In genomic region chr2:237472187-237472712, GRCh38 we compare ENCODE assay signal across 15 cellular contexts. TPM values are rescaled to one million over a fixed set of nuclear protein-coding genes. Genes with fewer than 3 reads are reported as not detected.
A peak's percentile ranks its signal among the peaks of the same experiment; 100 is the strongest.
DNase-seq lines count a peak whose midpoint lies in the region; ATAC-seq and TF ChIP-seq lines count a peak whose summit lies in the region.
"Had no signal": no experiment of that assay in that cellular context is flagged by ENCODE, and none has a peak within 500 bp of the region (broad histone marks: within the 10 kb centered on the region; RNA-seq: fewer than 3 reads in every experiment).

No MANE protein-coding gene starts in this region.

- intact Hi-C loops in prostate gland (cut with DNase I) (loop anchor here (5.0 kb wide), 2 partner anchors 315 to 350 kb away; no protein-coding TSS in a partner anchor), head of caudate nucleus (cut with DNase I) (no loop called here)

- in situ Hi-C loops in GM23248 (cut with MboI) = no loop called here

- H3K4me1 ChIP-seq in ACC112 (ENCODE audit: control insufficient read depth, insufficient read depth, low read length, unreplicated experiment) (peaks cover 39% of the 10 kb centered on the region), GM23248 (ENCODE audit: insufficient read depth) (peaks cover 21% of the 10 kb centered on the region), gastroesophageal sphincter (peaks cover 0 to 44% (median 10%) of the 10 kb centered on the region in 3 donors), prostate gland (replicated peaks) (peaks cover 2% of the 10 kb centered on the region)

- H3K36me3 ChIP-seq in ACC112 (ENCODE audit: insufficient read depth, low read length) (no peaks in the 10 kb centered on the region), GM23248 (ENCODE audit: low read depth) (no peaks in the 10 kb centered on the region), gastroesophageal sphincter (no peaks in the 10 kb centered on the region), prostate gland (no peaks in the 10 kb centered on the region)
- H3K36me3 ChIP-seq: breast epithelium had no signal

- H3K9me2 ChIP-seq in GM23248 (ENCODE audit: insufficient read depth) = no peaks in the 10 kb centered on the region

- no peak for TF ChIP-seq CTCF in gastroesophageal sphincter (IDR thresholded peaks at IDR 0.05)
- TF ChIP-seq CTCF in prostate gland (IDR thresholded peaks at IDR 0.05) = no peak

- H3K79me2 ChIP-seq in ACC112 (ENCODE audit: control insufficient read depth, insufficient read depth, low read length, unreplicated experiment) = no peaks in the 10 kb centered on the region
- no peaks in the 10 kb centered on the region for H3K79me2 ChIP-seq in GM23248 (ENCODE audit: insufficient read depth)

- peaks cover 12% of the 10 kb centered on the region; the same call in 1 of the 2 replicates for H3F3A ChIP-seq in GM23248 (ENCODE audit: insufficient read depth)

- DNase-seq in GM23248 = no peak
- no peak for DNase-seq in prostate gland (ENCODE audit: low spot score)
- no peak for DNase-seq in head of caudate nucleus
- no peak for DNase-seq in kidney glomerular epithelial cell (lab: John Stamatoyannopoulos, UW)
- DNase-seq in DMS53 (lab: John Stamatoyannopoulos, UW) = no peak
- DNase-seq: cortex of kidney, NCI-H2107, T-helper 2 cell had no signal

- ATAC-seq in gastroesophageal sphincter = no peak
- ATAC-seq: activated T-helper 17 cell treated with anti-CD3 and anti-CD28 coated beads, Interleukin-2, amount 50 U/mL, for 72 hours had no signal

- no peak for TF ChIP-seq EP300 in gastroesophageal sphincter (IDR thresholded peaks at IDR 0.05)

- TF ChIP-seq POLR2A in gastroesophageal sphincter (IDR thresholded peaks at IDR 0.05) = no peak
- no peak for TF ChIP-seq POLR2A in prostate gland (IDR thresholded peaks at IDR 0.05)

- H2AFZ ChIP-seq in ACC112 (ENCODE audit: low read length, unreplicated experiment) = no peak overlapping the region
- H2AFZ ChIP-seq in GM23248 = no peak overlapping the region

- 0 out of 2 replicates have a peak overlapping the region, but pooled peaks have one; percentile 54 for H3K9ac ChIP-seq in GM23248

- H3K9me3 ChIP-seq in GM23248 (ENCODE audit: low read depth) (no peaks in the 10 kb centered on the region), gastroesophageal sphincter (no peaks in the 10 kb centered on the region), prostate gland (no peaks in the 10 kb centered on the region)
- H3K9me3 ChIP-seq: breast epithelium had no signal

- H3K4me2 ChIP-seq in GM23248 (ENCODE audit: unreplicated experiment) = no peak overlapping the region

- H3K27me3 ChIP-seq in ACC112 (ENCODE audit: insufficient read depth, low read length) (no peaks in the 10 kb centered on the region), GM23248 (replicated peaks; ENCODE audit: insufficient read depth) (no peaks in the 10 kb centered on the region), gastroesophageal sphincter (no peaks in the 10 kb centered on the region), prostate gland (replicated peaks; ENCODE audit: insufficient read depth) (no peaks in the 10 kb centered on the region)
- H3K27me3 ChIP-seq: breast epithelium had no signal

- 97% methylated on average over 8 of the region's 8 CpGs for WGBS in GM23248 (ENCODE audit: low coverage in 1 of 2, low lambda C conversion rate in 2 of 2, missing lambda C conversion rate in 2 of 2), 2 experiments
- WGBS in gastroesophageal sphincter (ENCODE audit: low coverage in 1 of 2), 2 donors = 90% methylated on average over 5 to 7 of the region's 8 CpGs
- WGBS in prostate gland = 79% methylated on average over 8 of the region's 8 CpGs

- H4K20me1 ChIP-seq in GM23248 (ENCODE audit: insufficient read depth) = no peaks in the 10 kb centered on the region

- H3K4me3 ChIP-seq in ACC112 (ENCODE audit: low read depth, low read length) = no peak overlapping the region
- H3K4me3 ChIP-seq in GM23248 = no peak overlapping the region
- no peak overlapping the region for H3K4me3 ChIP-seq in gastroesophageal sphincter
- no peak overlapping the region for H3K4me3 ChIP-seq in prostate gland
- H3K4me3 ChIP-seq: breast epithelium had no signal

- H3K27ac ChIP-seq in ACC112 (ENCODE audit: low read depth, low read length) (peak overlapping the region; percentile 39), GM23248 (no peak overlapping the region), gastroesophageal sphincter (peak overlapping the region in 3 of 4 donors; percentile 15 to 94 (median 39)), prostate gland (peak overlapping the region; percentile 1 to 63)
- H3K27ac ChIP-seq: VCaP had no signal

RNA-seq across cellular contexts. Expression of gene MLPH, which starts 14.8 kb away (rescaled TPM):
- 4.7 and 8.1 TPM in 2 replicates for total RNA-seq in GM23248 (2014; rRNA removed; shearing (Covaris generic))
- polyA plus RNA-seq in GM23248 (2016; fragmentation: Nextera tagmentation; extraction: Ambion mirVana) = 10.8 and 14.9 TPM in 2 replicates
- 10 to 100 TPM in 2 of 4 donors, 1 to 10 TPM in 2; 1.8 to 13.8 (median 10.8) TPM for total RNA-seq in gastroesophageal sphincter
- total RNA-seq in prostate gland = 100 to 1,000 TPM; 371 to 393 TPM
- total RNA-seq: activated CD4-positive, alpha-beta T cell treated with anti-CD3 and anti-CD28 coated beads, Interleukin-2, amount 10 ng/mL, durations not matched to agents 24 days and 14 days; activated T-helper 17 cell treated with anti-CD3 and anti-CD28 coated beads, Interleukin-2, amount 50 U/mL, for 72 hours; CD8-positive, alpha-beta T cell had no signal

RNA-seq across cellular contexts. Expression of gene COL6A3, which starts 58.3 kb away (rescaled TPM):
- 1,362 and 1,653 TPM in 2 replicates for total RNA-seq in GM23248 (2014; rRNA removed; shearing (Covaris generic))
- 344 and 350 TPM in 2 replicates for polyA plus RNA-seq in GM23248 (2016; fragmentation: Nextera tagmentation; extraction: Ambion mirVana)
- total RNA-seq in gastroesophageal sphincter (100 to 1,000 TPM; 110 to 421 (median 310) TPM), prostate gland (10 to 100 TPM; 26.9 to 86.9 TPM)

Comparison
In these comparisons a context has a peak if more than half of its experiments do, and no peak if none do; other contexts are left out.
1. RNA of gene MLPH, which starts 14.8 kb away (total RNA-seq): 371 to 393 TPM in prostate gland; 1.8 to 13.8 TPM in gastroesophageal sphincter and 4.7 to 8.1 TPM in GM23248; every median in the first group is over 10 times any median in the second.